8 cellular contexts compared by ENCODE assay signal in genomic region chr16:71484006-71484893, GRCh38. TPM values are rescaled to one million over a fixed set of nuclear protein-coding genes. Genes with fewer than 3 reads are reported as not detected.
DNase-seq lines count a peak whose midpoint lies in the region; ATAC-seq and TF ChIP-seq lines count a peak whose summit lies in the region.

No MANE protein-coding gene starts in this region.

- peaks cover 17% of the 10 kb centered on the region for H3K4me1 Mint-ChIP-seq in activated B cell treated with CpG ODN at 0.5 μM for 24 hours

- in situ Hi-C loops in ACHN (cut with HindIII; ENCODE audit: low pct_ligation_motif_present, low pct_unique_long_range_greater_than_20kb, low sequenced_read_pairs) = no loop called here

- H3K9me3 Mint-ChIP-seq in activated B cell treated with CpG ODN at 0.5 μM for 24 hours = no peaks in the 10 kb centered on the region

- peak; percentile 77 for ATAC-seq in GM18873 (IDR thresholded peaks at IDR 0.05; ENCODE audit: low FRiP score, unreplicated experiment)
- ATAC-seq in HG03135 (IDR thresholded peaks at IDR 0.05; ENCODE audit: unreplicated experiment) = peak; percentile 92
- peak; percentile 85 for ATAC-seq in activated B cell treated with CpG ODN at 0.5 μM for 24 hours (ENCODE audit: low read depth)

- peaks cover 0 to 28% (median 13%) of the 10 kb centered on the region in 6 donors for H3K4me1 ChIP-seq in spleen

- H3K4me3 ChIP-seq in spleen = peak overlapping the region; percentile 71 to 91 (median 86)

- H3K27me3 Mint-ChIP-seq in activated B cell treated with CpG ODN at 0.5 μM for 24 hours = peaks cover 8% of the 10 kb centered on the region

- DNase-seq in ACHN (peak; percentile 93), NCI-H2196 treated with DMSO at 0.1 percent for 48 hours (lab: John Stamatoyannopoulos, UW; ENCODE audit: unreplicated experiment) (peak; percentile 54), activated B cell treated with CpG ODN at 0.5 μM for 24 hours (peak; percentile 75), caudate nucleus (lab: John Stamatoyannopoulos, UW) (peak; percentile 47 to 96 (median 86)), iris pigment epithelial cell (ENCODE audit: low read depth) (peak; percentile 96), spleen (peak; percentile 94)

- CTCF ChIA-PET in activated B cell treated with CpG ODN at 0.5 μM for 24 hours (lab: Charles Lee) = interaction anchor here (1.0 to 1.7 kb wide), 4 partner anchors 22 to 127 kb away, joined by 3 to 10 read pairs (median 4); partner anchors contain the start of gene ZNF23

- H3K27ac Mint-ChIP-seq in activated B cell treated with CpG ODN at 0.5 μM for 24 hours = peak overlapping the region; percentile 92

- H3K4me3 Mint-ChIP-seq in activated B cell treated with CpG ODN at 0.5 μM for 24 hours = peak overlapping the region; percentile 89

- POLR2A ChIA-PET in activated B cell treated with CpG ODN at 0.5 μM for 24 hours (lab: Charles Lee) = interaction anchor here (0.6 to 3.0 kb wide), 8 partner anchors 21 to 398 kb away, joined by 3 to 94 read pairs (median 7); partner anchors contain the start of genes CMTR2 and ZNF23

- WGBS in spleen, 5 donors = 0 to 1% (median 1%) methylated on average over 29 to 44 of the region's 44 CpGs

- H3K36me3 ChIP-seq in spleen = no peaks in the 10 kb centered on the region

- no peaks in the 10 kb centered on the region for H3K9me3 ChIP-seq in spleen

- intact Hi-C loops in activated B cell treated with CpG ODN at 0.5 μM for 24 hours (cut with micrococcal nuclease) (loop anchor here (1.0 to 10.0 kb wide), 7 partner anchors 17 to 609 kb away; partner anchors contain the start of genes AP1G1, CMTR2, DHX38 and TXNL4B), spleen (cut with DNase I; ENCODE audit: low total_unique reads) (no loop called here)

- H3K27ac ChIP-seq in caudate nucleus (ENCODE audit: low read depth, low read length) (peak overlapping the region; percentile 91), spleen (peak overlapping the region; percentile 95 to 99 (median 98))

- TF ChIP-seq CTCF in activated B cell treated with CpG ODN at 0.5 μM for 24 hours (IDR thresholded peaks at IDR 0.05) (no peak), spleen (IDR thresholded peaks at IDR 0.05 in 8 of 11, conservative IDR thresholded peaks at IDR 0.05 in 3 of 11) (no peak)

- TF ChIP-seq POLR2A in spleen (IDR thresholded peaks at IDR 0.05) = peak in 2 of 3 donors; percentile 16 to 30

- peaks cover 4% of the 10 kb centered on the region for H3K36me3 Mint-ChIP-seq in activated B cell treated with CpG ODN at 0.5 μM for 24 hours (ENCODE audit: low read depth)

- H3K27me3 ChIP-seq in spleen (replicated peaks in 1 of 7) = no peaks in the 10 kb centered on the region

RNA-seq across cellular contexts. Expression of gene ZNF19, which starts 4.9 kb away (rescaled TPM):
- total RNA-seq in activated B cell treated with CpG ODN at 0.5 μM for 24 hours (10.5 TPM in 2 replicates), spleen (1 to 10 TPM; 5.4 to 9.5 (median 7.0) TPM)
- polyA plus RNA-seq in spleen = 1 to 10 TPM; 1.9 to 3.5 (median 2.4) TPM

RNA-seq across cellular contexts. Expression of gene ZNF23, which starts 22.2 kb away (rescaled TPM):
- total RNA-seq in activated B cell treated with CpG ODN at 0.5 μM for 24 hours (13.3 and 14.6 TPM in 2 replicates), spleen (10 to 100 TPM in 3 of 7 donors, 1 to 10 TPM in 4; 6.3 to 12.4 (median 8.8) TPM)
- polyA plus RNA-seq in spleen = 10 to 100 TPM in 2 of 3 donors, 1 to 10 TPM in 1; 9.9 to 11.8 (median 11.3) TPM

RNA-seq across cellular contexts. Expression of gene CHST4, which starts 42.0 kb away (rescaled TPM):
- total RNA-seq in activated B cell treated with CpG ODN at 0.5 μM for 24 hours (not detected in 2 replicates), spleen (not detected)
- under 1 TPM; 0.04 to 0.14 (median 0.10) TPM for polyA plus RNA-seq in spleen

RNA-seq across cellular contexts. Expression of gene TLE7, which starts 42.4 kb away (rescaled TPM):
- total RNA-seq in activated B cell treated with CpG ODN at 0.5 μM for 24 hours (not detected in 2 replicates), spleen (not detected)
- polyA plus RNA-seq in spleen = not detected

Comparison
In these comparisons a context has a peak if more than half of its experiments do, and no peak if none do; other contexts are left out.
1. Peak in every context shown above with its lines: DNase-seq, ATAC-seq, H3K4me3 ChIP-seq and H3K27ac ChIP-seq.